22 cellular contexts compared by ENCODE assay signal in the genomic region with DNA sequence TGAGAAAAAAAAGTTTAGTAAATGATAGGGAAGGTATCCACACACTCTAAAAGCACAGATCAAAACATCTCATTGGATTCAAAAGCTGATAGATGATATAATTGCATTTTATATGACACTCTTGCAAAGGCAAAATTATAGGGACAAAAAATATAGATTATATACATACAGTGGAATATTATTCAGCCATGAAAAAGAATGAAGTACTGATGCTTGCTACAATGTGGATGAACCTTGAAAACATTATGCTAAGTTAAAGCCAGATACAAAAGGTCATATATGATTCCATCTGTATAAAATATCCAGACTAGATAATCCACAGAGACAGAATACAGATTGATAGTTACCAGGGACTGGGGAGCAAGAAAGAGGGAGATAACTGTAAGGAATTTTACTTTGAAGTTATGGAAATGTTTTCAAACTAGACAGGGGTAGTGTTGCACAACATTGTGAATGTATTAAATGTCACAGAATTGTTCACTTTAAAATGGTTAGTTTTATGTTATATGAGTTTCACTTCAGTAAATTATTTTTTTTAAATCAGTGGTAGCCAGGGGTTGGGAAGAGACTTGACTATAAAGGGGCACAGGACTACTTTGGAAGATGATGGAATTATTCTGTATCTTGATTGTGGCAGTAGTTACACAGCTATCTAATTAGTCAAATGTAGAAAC. TPM values are rescaled to one million over a fixed set of nuclear protein-coding genes. Genes with fewer than 3 reads are reported as not detected.
DNase-seq lines count a peak whose midpoint lies in the region; ATAC-seq, FAIRE-seq and TF ChIP-seq lines count a peak whose summit lies in the region.
"Had no signal": no experiment of that assay in that cellular context is flagged by ENCODE, and none has a peak within 500 bp of the region (broad histone marks: within the 10 kb centered on the region; RNA-seq: fewer than 3 reads in every experiment).

No MANE protein-coding gene starts in this region.

- in situ Hi-C loops in HepG2 (cut with HindIII; ENCODE audit: extremely low pct_ligation_motif_present, low pct_unique_long_range_greater_than_20kb): no loop called here

- no peak for FAIRE-seq in HepG2 (lab: Jason Lieb, UNC)
- FAIRE-seq: A549, G401.6, RCC 7860 had no signal

- peaks cover 12% of the 10 kb centered on the region for H3F3A ChIP-seq in PC-3 (ENCODE audit: low read length, unreplicated experiment)

- TF ChIP-seq POLR2A in HepG2 (IDR thresholded peaks at IDR 0.05; ENCODE audit: insufficient read depth in 1 of 2, low read depth in 2 of 2, low read length in 2 of 2): no peak
- TF ChIP-seq POLR2A in right lobe of liver (IDR thresholded peaks at IDR 0.05): no peak

- H3K9me3 ChIP-seq in HepG2 (ENCODE audit: low read length) (no peaks in the 10 kb centered on the region), right lobe of liver (no peaks in the 10 kb centered on the region), PC-3 (ENCODE audit: low read length) (peaks cover 4% of the 10 kb centered on the region; the same call in 1 of the 2 replicates), hepatocyte (ENCODE audit: low read depth) (no peaks in the 10 kb centered on the region), lower lobe of right lung (no peaks in the 10 kb centered on the region)
- H3K9me3 ChIP-seq: A549, MG63, SK-N-SH had no signal

- peak overlapping the region; percentile 93 for H3K4me2 ChIP-seq in HepG2 (ENCODE audit: low read depth, low read length)
- peak overlapping the region; percentile 65 for H3K4me2 ChIP-seq in PC-3 (ENCODE audit: low read length)
- peak overlapping the region; percentile 70 for H3K4me2 ChIP-seq in hepatocyte
- H3K4me2 ChIP-seq: A549; BLaER1 treated with 17β-estradiol and CSF1 and Interleukin-3, amounts not matched to agents 10 nM and 100 nM; SK-N-SH had no signal

- H3K9ac ChIP-seq in HepG2 (ENCODE audit: insufficient read depth, low read depth, low read length) (peak overlapping the region; percentile 75), PC-3 (ENCODE audit: low read length) (peak overlapping the region; percentile 80)
- H3K9ac ChIP-seq: SK-N-SH had no signal

- no peak overlapping the region for H2AFZ ChIP-seq in HepG2 (ENCODE audit: low read length)
- H2AFZ ChIP-seq in PC-3 (ENCODE audit: low read length): no peak overlapping the region
- no peak overlapping the region for H2AFZ ChIP-seq in hepatocyte

- CTCF ChIA-PET in HepG2 (lab: Yijun Ruan, JAX; ENCODE audit: low intra/inter-chr PET ratio, low total read pairs) (no interaction called here), PC-3 (lab: Charles Lee) (no interaction called here)

- H3K79me2 ChIP-seq in HepG2 (ENCODE audit: insufficient read depth, low read length): no peaks in the 10 kb centered on the region
- no peaks in the 10 kb centered on the region for H3K79me2 ChIP-seq in PC-3 (ENCODE audit: low read length)
- no peaks in the 10 kb centered on the region for H3K79me2 ChIP-seq in hepatocyte

- TF ChIP-seq RAD21 in HepG2 (CRISPR knock-in tag; IDR thresholded peaks at IDR 0.05): no peak

- TF ChIP-seq EP300 in HepG2 (IDR thresholded peaks at IDR 0.05; ENCODE audit: low read depth in 2 of 2, low read length in 2 of 2) (no peak), HepG2 (CRISPR knock-in tag; IDR thresholded peaks at IDR 0.05; ENCODE audit: borderline replicate concordance) (no peak)

- H3K27ac ChIP-seq in HepG2 (ENCODE audit: extremely low read length, insufficient read depth, low read length) (peak overlapping the region; percentile 90), right lobe of liver (no peak overlapping the region), PC-3 (ENCODE audit: low read length) (peak overlapping the region; percentile 88), hepatocyte (peak overlapping the region; percentile 83), lower lobe of right lung (no peak overlapping the region)
- H3K27ac ChIP-seq: A549 had no signal

- DNase-seq in HepG2 (ENCODE audit: low spot score): no peak
- no peak for DNase-seq in right lobe of liver
- peak; percentile 64 for DNase-seq in PC-3
- no peak for DNase-seq in hepatocyte (ENCODE audit: low spot score)
- no peak for DNase-seq in lower lobe of right lung
- DNase-seq in SW 1271 (lab: John Stamatoyannopoulos, UW): no peak
- DNase-seq: AML-193; CD4-positive, alpha-beta memory T cell; COR-L47; GOT3; KBM-7; MG63; NCI-H2029; NCI-H2227 treated with DMSO at 0.1 percent for 48 hours; NCI-H510A; NCI-H69; SK-N-SH had no signal

- no peaks in the 10 kb centered on the region for H3K36me3 ChIP-seq in HepG2 (replicated peaks in 1 of 2; ENCODE audit: control insufficient read depth in 1 of 2, insufficient read depth in 2 of 2, low read length in 2 of 2)
- no peaks in the 10 kb centered on the region for H3K36me3 ChIP-seq in right lobe of liver
- H3K36me3 ChIP-seq in PC-3 (ENCODE audit: low read depth, low read length): no peaks in the 10 kb centered on the region; the same call in 1 of the 2 replicates
- H3K36me3 ChIP-seq in hepatocyte (replicated peaks; ENCODE audit: insufficient read depth, low read depth): no peaks in the 10 kb centered on the region
- no peaks in the 10 kb centered on the region for H3K36me3 ChIP-seq in lower lobe of right lung
- H3K36me3 ChIP-seq: BLaER1 treated with 17β-estradiol and CSF1 and Interleukin-3, amounts not matched to agents 10 nM and 100 nM; MG63 had no signal

- intact Hi-C loops in HepG2 (cut with micrococcal nuclease; ENCODE audit: unreplicated experiment): loop anchor here (1.0 to 5.0 kb wide), 3 partner anchors 42 to 398 kb away; a partner anchor contains a TSS
- intact Hi-C loops in right lobe of liver (cut with DNase I): no loop called here
- intact Hi-C loops in PC-3 (cut with micrococcal nuclease): loop anchor here (2.0 to 5.0 kb wide), 3 partner anchors 42 to 898 kb away; a partner anchor contains a TSS
- intact Hi-C loops in lower lobe of right lung (cut with DNase I): no loop called here

- POLR2A ChIA-PET in HepG2 (lab: Yijun Ruan, JAX): interaction anchor here (1.7 to 3.3 kb wide), 4 partner anchors 8 to 134 kb away, joined by 6 to 102 read pairs (median 26); a partner anchor contains a TSS
- POLR2A ChIA-PET in PC-3 (lab: Charles Lee; ENCODE audit: unreplicated experiment): no interaction called here

- H3K4me1 ChIP-seq in HepG2 (ENCODE audit: insufficient read depth, low read length) (peaks cover 79% of the 10 kb centered on the region), right lobe of liver (no peaks in the 10 kb centered on the region), PC-3 (ENCODE audit: insufficient read depth, low read length) (peaks cover 53% of the 10 kb centered on the region), hepatocyte (ENCODE audit: insufficient read depth) (peaks cover 20% of the 10 kb centered on the region), lower lobe of right lung (no peaks in the 10 kb centered on the region)
- H3K4me1 ChIP-seq: A549 had no signal

- no peaks in the 10 kb centered on the region for H4K20me1 ChIP-seq in HepG2 (ENCODE audit: insufficient read depth, low read length)
- no peaks in the 10 kb centered on the region for H4K20me1 ChIP-seq in PC-3 (ENCODE audit: low read length)
- no peaks in the 10 kb centered on the region for H4K20me1 ChIP-seq in hepatocyte (ENCODE audit: insufficient read depth, poor library complexity, severe bottlenecking)
- H4K20me1 ChIP-seq: BLaER1 treated with 17β-estradiol and CSF1 and Interleukin-3, amounts not matched to agents 10 nM and 100 nM had no signal

- H3K4me3 ChIP-seq in HepG2 (replicated peaks in 1 of 3; ENCODE audit: insufficient read depth in 1 of 3, low read depth in 2 of 3, low read length in 3 of 3) (peak overlapping the region in 2 of 3 experiments; percentile 41 to 54; a peak in 2 of 6 replicates), right lobe of liver (no peak overlapping the region), PC-3 (ENCODE audit: low read length) (peak overlapping the region; percentile 25), hepatocyte (no peak overlapping the region), lower lobe of right lung (no peak overlapping the region)
- H3K4me3 ChIP-seq: A549; BLaER1 treated with 17β-estradiol and CSF1 and Interleukin-3, amounts not matched to agents 10 nM and 100 nM; MG63 had no signal

- H3K9me2 ChIP-seq in PC-3 (replicated peaks; ENCODE audit: low read length) (no peaks in the 10 kb centered on the region), hepatocyte (replicated peaks; ENCODE audit: insufficient read depth) (no peaks in the 10 kb centered on the region)
- H3K9me2 ChIP-seq: SK-N-SH had no signal

- BruUV-seq in HepG2 (replicated peaks; lab: Mats Ljungman, UMichigan): no TSS peak
- BruUV-seq in PC-3 (replicated peaks; lab: Mats Ljungman, UMichigan): TSS peak; percentile 92

- H3K27me3 ChIP-seq in HepG2 (ENCODE audit: control insufficient read depth in 1 of 2, insufficient read depth in 2 of 2, low read length in 2 of 2): no peaks in the 10 kb centered on the region
- H3K27me3 ChIP-seq in right lobe of liver: no peaks in the 10 kb centered on the region
- no peaks in the 10 kb centered on the region for H3K27me3 ChIP-seq in PC-3 (ENCODE audit: low read length)
- no peaks in the 10 kb centered on the region for H3K27me3 ChIP-seq in hepatocyte
- no peaks in the 10 kb centered on the region for H3K27me3 ChIP-seq in lower lobe of right lung (ENCODE audit: low read depth)
- H3K27me3 ChIP-seq: BLaER1 treated with 17β-estradiol and CSF1 and Interleukin-3, amounts not matched to agents 10 nM and 100 nM; MG63 had no signal

- TF ChIP-seq CTCF in HepG2 (CRISPR knock-in tag; IDR thresholded peaks at IDR 0.05) (no peak), right lobe of liver (IDR thresholded peaks at IDR 0.05) (no peak), PC-3 (conservative IDR thresholded peaks at IDR 0.05; ENCODE audit: low read depth, low read length) (no peak), hepatocyte (IDR thresholded peaks at IDR 0.05; ENCODE audit: poor library complexity) (no peak), lower lobe of right lung (IDR thresholded peaks at IDR 0.05) (no peak)

- no peak for ATAC-seq in HepG2
- no peak for ATAC-seq in right lobe of liver
- ATAC-seq in PC-3: peak; percentile 1; the same call in 1 of the 2 replicates
- ATAC-seq in GM18861 (IDR thresholded peaks at IDR 0.05; ENCODE audit: unreplicated experiment): no peak
- no peak for ATAC-seq in lower lobe of right lung
- ATAC-seq: A549 had no signal

RNA-seq across cellular contexts. Expression of a gene that starts 41.7 kb away (rescaled TPM):
- total RNA-seq in HepG2 (2016; rRNA removed; fragmentation: Illumina TruSeq; extraction: Trizol) (88.9 and 111 TPM in 2 replicates), right lobe of liver (1 to 10 TPM in 3 of 6 experiments, under 1 TPM in 2, not detected in 1; 0.59 to 7.3 (median 2.4) TPM), PC-3 (2014; rRNA removed) (354 and 434 TPM in 2 replicates), hepatocyte (11.7 and 17.5 TPM in 2 replicates), lower lobe of right lung (1.9 TPM)
- total RNA-seq in HepG2 (2016; cell fraction: cytosol; rRNA removed; fragmentation: Illumina TruSeq; extraction: Trizol; ENCODE audit: low read depth): 99.7 and 101 TPM in 2 replicates
- 85.6 and 114 TPM in 2 replicates for total RNA-seq in HepG2 (2016; cell fraction: insoluble cytoplasmic fraction; rRNA removed; fragmentation: Illumina TruSeq; extraction: Trizol)
- 103 and 105 TPM in 2 replicates for total RNA-seq in HepG2 (2016; cell fraction: membrane; rRNA removed; fragmentation: Illumina TruSeq; extraction: Trizol)
- total RNA-seq in HepG2 (2016; cell fraction: nucleus; rRNA removed; fragmentation: Illumina TruSeq; extraction: Trizol): 34.4 and 36.0 TPM in 2 replicates
- polyA plus RNA-seq in HepG2 (2011; rRNA removed) (35.6 and 63.0 TPM in 2 replicates), hepatocyte (18.8 and 19.3 TPM in 2 replicates)
- 33.8 and 36.3 TPM in 2 replicates for polyA plus RNA-seq in HepG2 (2011; cell fraction: cytosol; rRNA removed)
- 11.3 and 11.6 TPM in 2 replicates for polyA plus RNA-seq in HepG2 (2011; cell fraction: nucleus; rRNA removed)
- 20.0 and 47.4 TPM in 2 replicates for polyA plus RNA-seq in HepG2 (2012)
- 161 and 180 TPM in 2 replicates for polyA plus RNA-seq in HepG2 (2016; cell fraction: cytosol; fragmentation: Illumina TruSeq; extraction: Trizol; ENCODE audit: low read depth)
- polyA plus RNA-seq in HepG2 (2016; cell fraction: insoluble cytoplasmic fraction; fragmentation: Illumina TruSeq; extraction: Trizol; ENCODE audit: low read depth): 126 and 133 TPM in 2 replicates
- 133 and 134 TPM in 2 replicates for polyA plus RNA-seq in HepG2 (2016; cell fraction: membrane; fragmentation: Illumina TruSeq; extraction: Trizol; ENCODE audit: low read depth)
- polyA plus RNA-seq in HepG2 (2016; cell fraction: nucleus; fragmentation: Illumina TruSeq; extraction: Trizol; ENCODE audit: insufficient read depth, low read depth): 52.0 and 52.9 TPM in 2 replicates
- polyA minus RNA-seq in HepG2 (2011; rRNA and poly(A)+ RNA removed; ENCODE audit: low replicate concordance): 13.8 and 27.5 TPM in 2 replicates
- 8.9 and 13.9 TPM in 2 replicates for polyA minus RNA-seq in HepG2 (2011; cell fraction: cytosol; rRNA and poly(A)+ RNA removed)
- polyA minus RNA-seq in HepG2 (2011; cell fraction: nucleus; rRNA and poly(A)+ RNA removed): 10.0 and 15.7 TPM in 2 replicates

Comparison
In these comparisons a context has a peak if more than half of its experiments do, and no peak if none do; other contexts are left out.
1. H3K27ac ChIP-seq: peak in HepG2 (single experiment), PC-3 (single experiment) and hepatocyte (single experiment); none in right lobe of liver (0 of 3) and lower lobe of right lung (single experiment).
2. H3K4me3 ChIP-seq: peak in HepG2 (2 of 3) and PC-3 (single experiment); none in right lobe of liver (0 of 3), hepatocyte (single experiment) and lower lobe of right lung (single experiment).
3. intact Hi-C loops: an anchor here in HepG2 (1.0 to 5.0 kb wide) and PC-3 (2.0 to 5.0 kb wide); none called in right lobe of liver and lower lobe of right lung.
4. Peak in every context shown above with its lines, with median percentiles within 50 percentile points of each other: H3K4me2 ChIP-seq.